17 cellular contexts compared by ENCODE assay signal in the genomic region with DNA sequence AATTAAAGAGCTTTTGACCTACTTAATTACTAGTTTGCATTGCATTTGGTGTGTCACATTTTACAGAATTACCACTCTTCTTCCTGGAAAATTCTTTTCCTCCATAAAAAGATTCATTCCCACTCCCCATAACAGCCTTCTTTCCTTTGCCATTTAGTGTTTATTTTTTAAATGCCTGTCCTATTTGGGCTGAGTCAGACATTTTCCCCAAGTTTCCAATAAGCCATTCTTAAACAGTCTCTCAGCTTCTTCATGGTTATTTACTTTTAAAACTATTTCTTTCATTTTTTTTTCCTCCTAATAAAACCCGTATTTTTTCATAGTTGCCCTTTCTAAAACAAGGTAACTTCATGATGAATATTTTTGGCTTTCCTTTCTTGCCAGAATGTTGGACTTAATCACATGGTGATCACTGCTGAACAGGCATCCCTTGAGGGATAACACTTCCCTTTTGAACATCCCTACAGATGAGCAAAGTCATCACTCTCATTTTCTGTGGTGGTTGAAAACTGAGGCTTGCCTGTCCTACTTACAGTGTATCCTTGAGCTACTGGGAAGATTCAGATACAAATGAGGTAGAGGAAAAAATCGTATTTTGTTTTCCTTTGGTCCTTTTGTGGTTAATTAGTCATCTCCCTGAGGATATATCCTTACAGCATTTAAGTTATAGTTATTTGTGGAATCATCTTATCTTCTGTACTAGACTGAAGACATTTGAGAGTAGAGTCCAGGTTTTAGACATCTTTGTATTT.
DNase-seq lines count a peak whose midpoint lies in the region; ATAC-seq and TF ChIP-seq lines count a peak whose summit lies in the region.
"Had no signal": no experiment of that assay in that cellular context is flagged by ENCODE, and none has a peak within 500 bp of the region (broad histone marks: within the 10 kb centered on the region; RNA-seq: fewer than 3 reads in every experiment).

No MANE protein-coding gene starts in this region.

- no peak overlapping the region for H3K9ac ChIP-seq in GM23248

- no peak overlapping the region for H3K27ac ChIP-seq in GM23248
- H3K27ac ChIP-seq in spleen, result no peak overlapping the region
- H3K27ac ChIP-seq in right cardiac atrium (ENCODE audit: low read length), result no peak overlapping the region
- H3K27ac ChIP-seq: transverse colon had no signal

- H3K9me3 ChIP-seq in GM23248 (ENCODE audit: low read depth) (peaks cover 3% of the 10 kb centered on the region), spleen (peaks cover 0 to 6% (median 0%) of the 10 kb centered on the region in 8 donors), right cardiac atrium (ENCODE audit: control insufficient read depth, low read length) (no peaks in the 10 kb centered on the region)
- H3K9me3 ChIP-seq: transverse colon had no signal

- H3K36me3 ChIP-seq in GM23248 (ENCODE audit: low read depth) (no peaks in the 10 kb centered on the region), spleen (no peaks in the 10 kb centered on the region)
- H3K36me3 ChIP-seq: transverse colon had no signal

- H3K9me2 ChIP-seq in GM23248 (ENCODE audit: insufficient read depth), result no peaks in the 10 kb centered on the region; the same call in 1 of the 2 replicates

- H2AFZ ChIP-seq in GM23248, result no peak overlapping the region

- 6 to 10% methylated on average over 2 of the region's 2 CpGs for WGBS in GM23248 (ENCODE audit: low coverage in 1 of 2, low lambda C conversion rate in 2 of 2, missing lambda C conversion rate in 2 of 2), 2 experiments
- WGBS in spleen, 5 donors, result 57 to 82% (median 66%) methylated on average over 2 of the region's 2 CpGs
- WGBS in right cardiac atrium, result 58% methylated on average over 2 of the region's 2 CpGs

- DNase-seq in GM23248, result peak; percentile 33
- peak; percentile 22 for DNase-seq in RPMI7951 (ENCODE audit: low read depth)
- DNase-seq in dedifferentiated amniotic fluid mesenchymal stem cell (ENCODE audit: extremely low spot score), result peak; percentile 31
- peak; percentile 18 for DNase-seq in myocyte (ENCODE audit: low read depth)
- no peak for DNase-seq in spleen
- no peak for DNase-seq in right cardiac atrium
- DNase-seq in epidermal melanocyte (ENCODE audit: insufficient read length, low spot score), result no peak
- DNase-seq in iPS-NIHi11 (ENCODE audit: low spot score), result no peak
- DNase-seq: CD4-positive, CD25-positive, alpha-beta regulatory T cell; GF-D8; midbrain; NCI-H1092; NCI-H1930; small intestine; stimulated activated CD4-positive, alpha-beta T cell treated with anti-CD3 and anti-CD28 coated beads, Interleukin-4, amount 100 ng/mL, for 24 hours; transverse colon had no signal

- no peaks in the 10 kb centered on the region for H3K79me2 ChIP-seq in GM23248 (ENCODE audit: insufficient read depth)

- ATAC-seq in right cardiac atrium, result no peak
- ATAC-seq: activated naive CD4-positive, alpha-beta T cell treated with anti-CD3 and anti-CD28 coated beads, Interleukin-2, amount 50 U/mL, for 72 hours had no signal

- no peaks in the 10 kb centered on the region; the same call in 1 of the 2 replicates for H3F3A ChIP-seq in GM23248 (ENCODE audit: insufficient read depth)

- H3K4me3 ChIP-seq in GM23248 (no peak overlapping the region), spleen (no peak overlapping the region), right cardiac atrium (ENCODE audit: low read length) (no peak overlapping the region)
- H3K4me3 ChIP-seq: transverse colon had no signal

- H3K27me3 ChIP-seq in GM23248 (replicated peaks; ENCODE audit: insufficient read depth) (peaks cover 11% of the 10 kb centered on the region; the same call in 1 of the 2 replicates), spleen (replicated peaks in 1 of 7) (no peaks in the 10 kb centered on the region), right cardiac atrium (ENCODE audit: control insufficient read depth, insufficient read depth) (no peaks in the 10 kb centered on the region)
- H3K27me3 ChIP-seq: transverse colon had no signal

- in situ Hi-C loops in GM23248 (cut with MboI), result no loop called here

- H3K4me2 ChIP-seq in GM23248 (ENCODE audit: unreplicated experiment), result no peak overlapping the region

- no peak for TF ChIP-seq POLR2A in spleen (IDR thresholded peaks at IDR 0.05)

- no peak for TF ChIP-seq CTCF in spleen (IDR thresholded peaks at IDR 0.05 in 8 of 11, conservative IDR thresholded peaks at IDR 0.05 in 3 of 11)

- no peaks in the 10 kb centered on the region for H3K4me1 ChIP-seq in GM23248 (ENCODE audit: insufficient read depth)
- no peaks in the 10 kb centered on the region for H3K4me1 ChIP-seq in spleen
- no peaks in the 10 kb centered on the region for H3K4me1 ChIP-seq in right cardiac atrium (ENCODE audit: control insufficient read depth, insufficient read depth, low read length)

- intact Hi-C loops in spleen (cut with DNase I; ENCODE audit: low total_unique reads) (no loop called here), right cardiac atrium (cut with DNase I) (no loop called here)

- no peaks in the 10 kb centered on the region for H4K20me1 ChIP-seq in GM23248 (ENCODE audit: insufficient read depth)

Comparison
In these comparisons a context has a peak if more than half of its experiments do, and no peak if none do; other contexts are left out.
1. DNase-seq: peak in GM23248 (single experiment), RPMI7951 (single experiment), dedifferentiated amniotic fluid mesenchymal stem cell (single experiment) and myocyte (single experiment); none in spleen (single experiment), right cardiac atrium (0 of 3), epidermal melanocyte (single experiment) and iPS-NIHi11 (single experiment).